Comparison of ENCODE assay signal across 23 cellular contexts in genomic region chr2:57479994-57480393, GRCh38.
"Had no signal": no experiment of that assay in that cellular context is flagged by ENCODE, and none has a peak within 500 bp of the region (broad histone marks: within the 10 kb centered on the region; RNA-seq: fewer than 3 reads in every experiment).

No MANE protein-coding gene starts in this region.

- ATAC-seq: activated T-cell treated with anti-CD3 and anti-CD28 coated beads, Interleukin-2, amount 50 U/mL, for 4 hours; left lung; naive thymus-derived CD8-positive, alpha-beta T cell had no signal

- H3K27me3 ChIP-seq: cardiac muscle cell, left lung, neural progenitor cell, spleen, testis, vagina had no signal

- H3K27ac ChIP-seq: cardiac muscle cell, epithelial cell of prostate, left lung, neural progenitor cell, spleen, testis, vagina, WERI-Rb-1 had no signal

- H3K4me3 ChIP-seq: cardiac muscle cell, left lung, lung, neural progenitor cell, spleen, testis, vagina had no signal

- H2AFZ ChIP-seq: neural progenitor cell had no signal

- H3K9ac ChIP-seq: neural progenitor cell had no signal

- FAIRE-seq: kidney, TTC549 had no signal

- H3K4me2 ChIP-seq: neural progenitor cell had no signal

- H3K9me3 ChIP-seq: left lung, spleen, testis, vagina had no signal

- H3K36me3 ChIP-seq: cardiac muscle cell, left lung, neural progenitor cell, spleen, vagina, WERI-Rb-1 had no signal

- H3K4me1 ChIP-seq: left lung, neural progenitor cell, spleen, testis, vagina had no signal

- DNase-seq: activated CD4-positive, alpha-beta T cell treated with anti-CD3 and anti-CD28 coated beads for 1 hour; activated CD8-positive, alpha-beta memory T cell treated with anti-CD3 and anti-CD28 coated beads for 24 hours; activated CD8-positive, alpha-beta memory T cell treated with anti-CD3 and anti-CD28 coated beads, Interleukin-2, amount 50 U/mL, for 4 hours; activated naive CD4-positive, alpha-beta T cell; activated naive CD8-positive, alpha-beta T cell treated with anti-CD3 and anti-CD28 coated beads for 36 hours; activated T-cell treated with anti-CD3 and anti-CD28 coated beads, Interleukin-2, amount 50 U/mL, for 4 hours; cortex of kidney; endodermal cell; kidney; left lung; naive thymus-derived CD8-positive, alpha-beta T cell; spleen; stimulated activated CD4-positive, alpha-beta T cell treated with anti-CD3 and anti-CD28 coated beads, Interleukin-4, amount 100 ng/mL, for 1 hour; stimulated activated naive CD4-positive, alpha-beta T cell; testis; trophoblast cell; WERI-Rb-1 had no signal
